1 cellular context compared by ENCODE assay signal in the genomic region with DNA sequence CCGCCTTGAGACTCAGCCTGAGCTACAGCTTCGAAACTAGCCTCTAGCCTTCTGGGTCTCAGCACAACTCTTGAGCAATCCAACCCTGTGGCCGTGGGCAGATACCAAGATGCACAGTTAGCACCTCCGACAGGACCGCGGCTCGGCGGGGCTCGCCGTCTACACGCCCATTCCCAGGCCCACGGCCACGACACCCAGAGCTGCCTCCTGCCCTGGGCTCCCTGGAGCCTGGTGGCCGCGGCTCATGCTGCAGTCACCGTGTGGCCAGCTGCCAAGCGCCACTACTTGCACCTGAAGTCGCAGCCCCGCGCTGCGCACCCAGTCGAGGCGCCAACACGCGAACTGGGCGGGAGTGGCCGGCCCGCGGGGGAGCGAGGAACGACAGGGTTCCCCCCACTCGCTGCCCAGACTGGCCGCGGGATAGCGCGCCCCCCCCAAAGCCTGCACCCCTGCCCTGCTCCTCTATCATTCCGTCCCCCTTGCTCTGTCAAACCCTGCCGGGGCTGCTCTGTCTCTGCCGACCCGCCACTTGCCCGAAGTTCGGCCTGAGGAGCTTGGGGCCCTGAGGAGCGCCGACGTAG.
TF ChIP-seq lines count a peak whose summit lies in the region.

No MANE protein-coding gene starts in this region.

TF ChIP-seq in K562, 482 proteins besides CTCF, POLR2A, EP300 and RAD21 (continued from another document and continues in another):
- TF ChIP-seq, protein P1, sequence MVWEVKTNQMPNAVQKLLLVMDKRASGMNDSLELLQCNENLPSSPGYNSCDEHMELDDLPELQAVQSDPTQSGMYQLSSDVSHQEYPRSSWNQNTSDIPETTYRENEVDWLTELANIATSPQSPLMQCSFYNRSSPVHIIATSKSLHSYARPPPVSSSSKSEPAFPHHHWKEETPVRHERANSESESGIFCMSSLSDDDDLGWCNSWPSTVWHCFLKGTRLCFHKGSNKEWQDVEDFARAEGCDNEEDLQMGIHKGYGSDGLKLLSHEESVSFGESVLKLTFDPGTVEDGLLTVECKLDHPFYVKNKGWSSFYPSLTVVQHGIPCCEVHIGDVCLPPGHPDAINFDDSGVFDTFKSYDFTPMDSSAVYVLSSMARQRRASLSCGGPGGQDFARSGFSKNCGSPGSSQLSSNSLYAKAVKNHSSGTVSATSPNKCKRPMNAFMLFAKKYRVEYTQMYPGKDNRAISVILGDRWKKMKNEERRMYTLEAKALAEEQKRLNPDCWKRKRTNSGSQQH (CRISPR knock-in tag; IDR thresholded peaks at IDR 0.05), result no peak
- TF ChIP-seq ZNF696 (CRISPR knock-in tag; conservative IDR thresholded peaks at IDR 0.05), result no peak
- peak; percentile 90 for TF ChIP-seq NFIC (IDR thresholded peaks at IDR 0.05)
- TF ChIP-seq TGIF2 (CRISPR knock-in tag; IDR thresholded peaks at IDR 0.05), result 0 out of 2 replicates have a peak, but pooled peaks have one; percentile 21
- no peak for TF ChIP-seq ZNF707 (CRISPR knock-in tag; conservative IDR thresholded peaks at IDR 0.05)
- TF ChIP-seq, protein P2, sequence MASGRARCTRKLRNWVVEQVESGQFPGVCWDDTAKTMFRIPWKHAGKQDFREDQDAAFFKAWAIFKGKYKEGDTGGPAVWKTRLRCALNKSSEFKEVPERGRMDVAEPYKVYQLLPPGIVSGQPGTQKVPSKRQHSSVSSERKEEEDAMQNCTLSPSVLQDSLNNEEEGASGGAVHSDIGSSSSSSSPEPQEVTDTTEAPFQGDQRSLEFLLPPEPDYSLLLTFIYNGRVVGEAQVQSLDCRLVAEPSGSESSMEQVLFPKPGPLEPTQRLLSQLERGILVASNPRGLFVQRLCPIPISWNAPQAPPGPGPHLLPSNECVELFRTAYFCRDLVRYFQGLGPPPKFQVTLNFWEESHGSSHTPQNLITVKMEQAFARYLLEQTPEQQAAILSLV (tag; IDR thresholded peaks at IDR 0.05), result no peak
- no peak for TF ChIP-seq NR4A1 (CRISPR knock-in tag; IDR thresholded peaks at IDR 0.05)
- 0 out of 2 replicates have a peak, but pooled peaks have one; percentile 23 for TF ChIP-seq NR4A1 (tag; IDR thresholded peaks at IDR 0.05)
- peak; percentile 10 for TF ChIP-seq PHF20 (IDR thresholded peaks at IDR 0.05; ENCODE audit: partially characterized antibody)
- no peak for TF ChIP-seq CBFA2T2 (conservative IDR thresholded peaks at IDR 0.05)
- TF ChIP-seq, protein P3, sequence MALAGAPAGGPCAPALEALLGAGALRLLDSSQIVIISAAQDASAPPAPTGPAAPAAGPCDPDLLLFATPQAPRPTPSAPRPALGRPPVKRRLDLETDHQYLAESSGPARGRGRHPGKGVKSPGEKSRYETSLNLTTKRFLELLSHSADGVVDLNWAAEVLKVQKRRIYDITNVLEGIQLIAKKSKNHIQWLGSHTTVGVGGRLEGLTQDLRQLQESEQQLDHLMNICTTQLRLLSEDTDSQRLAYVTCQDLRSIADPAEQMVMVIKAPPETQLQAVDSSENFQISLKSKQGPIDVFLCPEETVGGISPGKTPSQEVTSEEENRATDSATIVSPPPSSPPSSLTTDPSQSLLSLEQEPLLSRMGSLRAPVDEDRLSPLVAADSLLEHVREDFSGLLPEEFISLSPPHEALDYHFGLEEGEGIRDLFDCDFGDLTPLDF (CRISPR knock-in tag; IDR thresholded peaks at IDR 0.05), result peak; percentile 24; the same call in 1 of the 2 replicates
- no peak for TF ChIP-seq GTF2F1 (IDR thresholded peaks at IDR 0.05; ENCODE audit: low read depth, low read length)
- peak in 1 of 2 experiments; percentile 37; a peak in 1 of 4 replicates for TF ChIP-seq NONO (IDR thresholded peaks at IDR 0.05; ENCODE audit: low read depth in 2 of 2, low read length in 1 of 2)
- TF ChIP-seq BCOR (IDR thresholded peaks at IDR 0.05), result no peak; the same call in 1 of the 2 replicates
- TF ChIP-seq, protein P4, sequence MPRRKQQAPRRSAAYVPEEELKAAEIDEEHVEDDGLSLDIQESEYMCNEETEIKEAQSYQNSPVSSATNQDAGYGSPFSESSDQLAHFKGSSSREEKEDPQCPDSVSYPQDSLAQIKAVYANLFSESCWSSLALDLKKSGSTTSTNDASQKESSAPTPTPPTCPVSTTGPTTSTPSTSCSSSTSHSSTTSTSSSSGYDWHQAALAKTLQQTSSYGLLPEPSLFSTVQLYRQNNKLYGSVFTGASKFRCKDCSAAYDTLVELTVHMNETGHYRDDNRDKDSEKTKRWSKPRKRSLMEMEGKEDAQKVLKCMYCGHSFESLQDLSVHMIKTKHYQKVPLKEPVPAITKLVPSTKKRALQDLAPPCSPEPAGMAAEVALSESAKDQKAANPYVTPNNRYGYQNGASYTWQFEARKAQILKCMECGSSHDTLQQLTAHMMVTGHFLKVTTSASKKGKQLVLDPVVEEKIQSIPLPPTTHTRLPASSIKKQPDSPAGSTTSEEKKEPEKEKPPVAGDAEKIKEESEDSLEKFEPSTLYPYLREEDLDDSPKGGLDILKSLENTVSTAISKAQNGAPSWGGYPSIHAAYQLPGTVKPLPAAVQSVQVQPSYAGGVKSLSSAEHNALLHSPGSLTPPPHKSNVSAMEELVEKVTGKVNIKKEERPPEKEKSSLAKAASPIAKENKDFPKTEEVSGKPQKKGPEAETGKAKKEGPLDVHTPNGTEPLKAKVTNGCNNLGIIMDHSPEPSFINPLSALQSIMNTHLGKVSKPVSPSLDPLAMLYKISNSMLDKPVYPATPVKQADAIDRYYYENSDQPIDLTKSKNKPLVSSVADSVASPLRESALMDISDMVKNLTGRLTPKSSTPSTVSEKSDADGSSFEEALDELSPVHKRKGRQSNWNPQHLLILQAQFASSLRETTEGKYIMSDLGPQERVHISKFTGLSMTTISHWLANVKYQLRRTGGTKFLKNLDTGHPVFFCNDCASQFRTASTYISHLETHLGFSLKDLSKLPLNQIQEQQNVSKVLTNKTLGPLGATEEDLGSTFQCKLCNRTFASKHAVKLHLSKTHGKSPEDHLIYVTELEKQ (CRISPR knock-in tag; IDR thresholded peaks at IDR 0.05), result no peak
- TF ChIP-seq, protein P5, sequence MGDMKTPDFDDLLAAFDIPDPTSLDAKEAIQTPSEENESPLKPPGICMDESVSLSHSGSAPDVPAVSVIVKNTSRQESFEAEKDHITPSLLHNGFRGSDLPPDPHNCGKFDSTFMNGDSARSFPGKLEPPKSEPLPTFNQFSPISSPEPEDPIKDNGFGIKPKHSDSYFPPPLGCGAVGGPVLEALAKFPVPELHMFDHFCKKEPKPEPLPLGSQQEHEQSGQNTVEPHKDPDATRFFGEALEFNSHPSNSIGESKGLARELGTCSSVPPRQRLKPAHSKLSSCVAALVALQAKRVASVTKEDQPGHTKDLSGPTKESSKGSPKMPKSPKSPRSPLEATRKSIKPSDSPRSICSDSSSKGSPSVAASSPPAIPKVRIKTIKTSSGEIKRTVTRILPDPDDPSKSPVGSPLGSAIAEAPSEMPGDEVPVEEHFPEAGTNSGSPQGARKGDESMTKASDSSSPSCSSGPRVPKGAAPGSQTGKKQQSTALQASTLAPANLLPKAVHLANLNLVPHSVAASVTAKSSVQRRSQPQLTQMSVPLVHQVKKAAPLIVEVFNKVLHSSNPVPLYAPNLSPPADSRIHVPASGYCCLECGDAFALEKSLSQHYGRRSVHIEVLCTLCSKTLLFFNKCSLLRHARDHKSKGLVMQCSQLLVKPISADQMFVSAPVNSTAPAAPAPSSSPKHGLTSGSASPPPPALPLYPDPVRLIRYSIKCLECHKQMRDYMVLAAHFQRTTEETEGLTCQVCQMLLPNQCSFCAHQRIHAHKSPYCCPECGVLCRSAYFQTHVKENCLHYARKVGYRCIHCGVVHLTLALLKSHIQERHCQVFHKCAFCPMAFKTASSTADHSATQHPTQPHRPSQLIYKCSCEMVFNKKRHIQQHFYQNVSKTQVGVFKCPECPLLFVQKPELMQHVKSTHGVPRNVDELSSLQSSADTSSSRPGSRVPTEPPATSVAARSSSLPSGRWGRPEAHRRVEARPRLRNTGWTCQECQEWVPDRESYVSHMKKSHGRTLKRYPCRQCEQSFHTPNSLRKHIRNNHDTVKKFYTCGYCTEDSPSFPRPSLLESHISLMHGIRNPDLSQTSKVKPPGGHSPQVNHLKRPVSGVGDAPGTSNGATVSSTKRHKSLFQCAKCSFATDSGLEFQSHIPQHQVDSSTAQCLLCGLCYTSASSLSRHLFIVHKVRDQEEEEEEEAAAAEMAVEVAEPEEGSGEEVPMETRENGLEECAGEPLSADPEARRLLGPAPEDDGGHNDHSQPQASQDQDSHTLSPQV (IDR thresholded peaks at IDR 0.05), result 0 out of 2 replicates have a peak, but pooled peaks have one; percentile 33
- no peak for TF ChIP-seq CC2D1A (IDR thresholded peaks at IDR 0.05)
- TF ChIP-seq ZFX (CRISPR knock-in tag; IDR thresholded peaks at IDR 0.05), result no peak
- peak; percentile 45 for TF ChIP-seq FIP1L1 (IDR thresholded peaks at IDR 0.05; ENCODE audit: low read depth, low read length, poor library complexity, severe bottlenecking)
- TF ChIP-seq, protein P6, sequence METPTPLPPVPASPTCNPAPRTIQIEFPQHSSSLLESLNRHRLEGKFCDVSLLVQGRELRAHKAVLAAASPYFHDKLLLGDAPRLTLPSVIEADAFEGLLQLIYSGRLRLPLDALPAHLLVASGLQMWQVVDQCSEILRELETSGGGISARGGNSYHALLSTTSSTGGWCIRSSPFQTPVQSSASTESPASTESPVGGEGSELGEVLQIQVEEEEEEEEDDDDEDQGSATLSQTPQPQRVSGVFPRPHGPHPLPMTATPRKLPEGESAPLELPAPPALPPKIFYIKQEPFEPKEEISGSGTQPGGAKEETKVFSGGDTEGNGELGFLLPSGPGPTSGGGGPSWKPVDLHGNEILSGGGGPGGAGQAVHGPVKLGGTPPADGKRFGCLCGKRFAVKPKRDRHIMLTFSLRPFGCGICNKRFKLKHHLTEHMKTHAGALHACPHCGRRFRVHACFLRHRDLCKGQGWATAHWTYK (CRISPR knock-in tag; IDR thresholded peaks at IDR 0.05), result peak; percentile 77; the same call in 1 of the 2 replicates
- peak; percentile 93 for TF ChIP-seq CEBPB (tag; IDR thresholded peaks at IDR 0.05)
- TF ChIP-seq HIVEP1 (CRISPR knock-in tag; IDR thresholded peaks at IDR 0.05), result 0 out of 2 replicates have a peak, but pooled peaks have one; percentile 11
- peak; percentile 15 for TF ChIP-seq PCBP1 (IDR thresholded peaks at IDR 0.05; ENCODE audit: low read depth, low read length, poor library complexity, severe bottlenecking)
- 0 out of 2 replicates have a peak, but pooled peaks have one; percentile 6 for TF ChIP-seq ELF4 (CRISPR knock-in tag; IDR thresholded peaks at IDR 0.05)
- TF ChIP-seq, protein P7, sequence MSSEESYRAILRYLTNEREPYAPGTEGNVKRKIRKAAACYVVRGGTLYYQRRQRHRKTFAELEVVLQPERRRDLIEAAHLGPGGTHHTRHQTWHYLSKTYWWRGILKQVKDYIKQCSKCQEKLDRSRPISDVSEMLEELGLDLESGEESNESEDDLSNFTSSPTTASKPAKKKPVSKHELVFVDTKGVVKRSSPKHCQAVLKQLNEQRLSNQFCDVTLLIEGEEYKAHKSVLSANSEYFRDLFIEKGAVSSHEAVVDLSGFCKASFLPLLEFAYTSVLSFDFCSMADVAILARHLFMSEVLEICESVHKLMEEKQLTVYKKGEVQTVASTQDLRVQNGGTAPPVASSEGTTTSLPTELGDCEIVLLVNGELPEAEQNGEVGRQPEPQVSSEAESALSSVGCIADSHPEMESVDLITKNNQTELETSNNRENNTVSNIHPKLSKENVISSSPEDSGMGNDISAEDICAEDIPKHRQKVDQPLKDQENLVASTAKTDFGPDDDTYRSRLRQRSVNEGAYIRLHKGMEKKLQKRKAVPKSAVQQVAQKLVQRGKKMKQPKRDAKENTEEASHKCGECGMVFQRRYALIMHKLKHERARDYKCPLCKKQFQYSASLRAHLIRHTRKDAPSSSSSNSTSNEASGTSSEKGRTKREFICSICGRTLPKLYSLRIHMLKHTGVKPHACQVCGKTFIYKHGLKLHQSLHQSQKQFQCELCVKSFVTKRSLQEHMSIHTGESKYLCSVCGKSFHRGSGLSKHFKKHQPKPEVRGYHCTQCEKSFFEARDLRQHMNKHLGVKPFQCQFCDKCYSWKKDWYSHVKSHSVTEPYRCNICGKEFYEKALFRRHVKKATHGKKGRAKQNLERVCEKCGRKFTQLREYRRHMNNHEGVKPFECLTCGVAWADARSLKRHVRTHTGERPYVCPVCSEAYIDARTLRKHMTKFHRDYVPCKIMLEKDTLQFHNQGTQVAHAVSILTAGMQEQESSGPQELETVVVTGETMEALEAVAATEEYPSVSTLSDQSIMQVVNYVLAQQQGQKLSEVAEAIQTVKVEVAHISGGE (CRISPR knock-in tag; IDR thresholded peaks at IDR 0.05), result no peak
- TF ChIP-seq ZNF785 (CRISPR knock-in tag; IDR thresholded peaks at IDR 0.05), result no peak
- no peak for TF ChIP-seq HLTF (IDR thresholded peaks at IDR 0.05)
- peak; percentile 71; the same call in 1 of the 2 replicates for TF ChIP-seq SAFB (IDR thresholded peaks at IDR 0.05; ENCODE audit: borderline replicate concordance, low read depth, low read length)
- TF ChIP-seq, protein P8, sequence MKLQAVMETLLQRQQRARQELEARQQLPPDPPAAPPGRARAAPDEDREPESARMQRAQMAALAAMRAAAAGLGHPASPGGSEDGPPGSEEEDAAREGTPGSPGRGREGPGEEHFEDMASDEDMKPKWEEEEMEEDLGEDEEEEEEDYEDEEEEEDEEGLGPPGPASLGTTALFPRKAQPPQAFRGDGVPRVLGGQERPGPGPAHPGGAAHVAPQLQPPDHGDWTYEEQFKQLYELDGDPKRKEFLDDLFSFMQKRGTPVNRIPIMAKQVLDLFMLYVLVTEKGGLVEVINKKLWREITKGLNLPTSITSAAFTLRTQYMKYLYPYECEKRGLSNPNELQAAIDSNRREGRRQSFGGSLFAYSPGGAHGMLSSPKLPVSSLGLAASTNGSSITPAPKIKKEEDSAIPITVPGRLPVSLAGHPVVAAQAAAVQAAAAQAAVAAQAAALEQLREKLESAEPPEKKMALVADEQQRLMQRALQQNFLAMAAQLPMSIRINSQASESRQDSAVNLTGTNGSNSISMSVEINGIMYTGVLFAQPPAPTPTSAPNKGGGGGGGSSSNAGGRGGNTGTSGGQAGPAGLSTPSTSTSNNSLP (IDR thresholded peaks at IDR 0.05; ENCODE audit: borderline replicate concordance, low read depth, low read length), result no peak
- TF ChIP-seq, protein P9, sequence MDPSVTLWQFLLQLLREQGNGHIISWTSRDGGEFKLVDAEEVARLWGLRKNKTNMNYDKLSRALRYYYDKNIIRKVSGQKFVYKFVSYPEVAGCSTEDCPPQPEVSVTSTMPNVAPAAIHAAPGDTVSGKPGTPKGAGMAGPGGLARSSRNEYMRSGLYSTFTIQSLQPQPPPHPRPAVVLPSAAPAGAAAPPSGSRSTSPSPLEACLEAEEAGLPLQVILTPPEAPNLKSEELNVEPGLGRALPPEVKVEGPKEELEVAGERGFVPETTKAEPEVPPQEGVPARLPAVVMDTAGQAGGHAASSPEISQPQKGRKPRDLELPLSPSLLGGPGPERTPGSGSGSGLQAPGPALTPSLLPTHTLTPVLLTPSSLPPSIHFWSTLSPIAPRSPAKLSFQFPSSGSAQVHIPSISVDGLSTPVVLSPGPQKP (CRISPR knock-in tag; IDR thresholded peaks at IDR 0.05), result no peak
- TF ChIP-seq CBX3 (IDR thresholded peaks at IDR 0.05; ENCODE audit: borderline replicate concordance in 1 of 2, low read length in 2 of 2), result peak in 1 of 2 experiments; percentile 35; a peak in 1 of 3 replicates
- peak; percentile 99 for TF ChIP-seq NFATC3 (IDR thresholded peaks at IDR 0.05)
- 0 out of 4 replicates have a peak, but pooled peaks of 1 of the 2 experiments have one; percentile 42 for TF ChIP-seq MAZ (CRISPR knock-in tag; conservative IDR thresholded peaks at IDR 0.05 in 1 of 2, IDR thresholded peaks at IDR 0.05 in 1 of 2)
- TF ChIP-seq ARID2 (IDR thresholded peaks at IDR 0.05), result no peak
- no peak; the same call in 1 of the 2 replicates for TF ChIP-seq ZNF76 (CRISPR knock-in tag; IDR thresholded peaks at IDR 0.05; ENCODE audit: borderline replicate concordance)
- TF ChIP-seq ERF (CRISPR knock-in tag; IDR thresholded peaks at IDR 0.05), result peak; percentile 88; the same call in 1 of the 2 replicates
- no peak for TF ChIP-seq SMARCB1 (IDR thresholded peaks at IDR 0.05; ENCODE audit: insufficient read length, low read depth)
